ENCODE assay signal across 20 cellular contexts in genomic region chr12:81081726-81082125, GRCh38. TPM values are rescaled to one million over a fixed set of nuclear protein-coding genes. Genes with fewer than 3 reads are reported as not detected.
"Had no signal": no experiment of that assay in that cellular context is flagged by ENCODE, and none has a peak within 500 bp of the region (broad histone marks: within the 10 kb centered on the region; RNA-seq: fewer than 3 reads in every experiment).

No MANE protein-coding gene starts in this region.

- H3K4me1 ChIP-seq: colonic mucosa, foreskin keratinocyte had no signal

- H3K27me3 ChIP-seq: colonic mucosa, ovary, tibial nerve, upper lobe of left lung had no signal

- H3K9me3 ChIP-seq: colonic mucosa, esophagus muscularis mucosa, heart right ventricle, ovary, sigmoid colon, spleen, thoracic aorta, tibial nerve, upper lobe of left lung had no signal

- H3K36me3 ChIP-seq: colonic mucosa, esophagus muscularis mucosa, heart right ventricle, ovary, sigmoid colon, spleen, thoracic aorta, tibial nerve, upper lobe of left lung had no signal

- H3K4me3 ChIP-seq: colonic mucosa, esophagus muscularis mucosa, lung, ovary, sigmoid colon, spleen, thoracic aorta, tibial nerve had no signal

- DNase-seq: colonic mucosa; effector CD8-positive, alpha-beta T cell; foreskin keratinocyte; glutamatergic neuron; heart right ventricle; hippocampal formation; immature natural killer cell; natural killer cell; occipital lobe; ovary; sigmoid colon; spleen; stimulated activated CD4-positive, alpha-beta T cell treated with anti-CD3 and anti-CD28 coated beads, Interleukin-4, amount 100 ng/mL, for 4 hours; stimulated activated naive CD8-positive, alpha-beta T cell treated with anti-CD3 and anti-CD28 coated beads, Interleukin-15, Interleukin-2, amounts not matched to agents 100 U/mL and 50 U/mL, for 24 hours; upper lobe of left lung had no signal

- H3K27ac ChIP-seq: colonic mucosa, esophagus muscularis mucosa, foreskin keratinocyte, ovary, sigmoid colon, spleen, upper lobe of left lung had no signal

- ATAC-seq: foreskin keratinocyte; heart right ventricle; natural killer cell; stimulated activated memory B cell treated with anti-CD40 and anti-IgM and Interleukin-4, amounts not matched to agents 10 μg/mL and 1 μg/mL and 100 μg/mL, for 72 hours; stimulated activated naive CD8-positive, alpha-beta T cell treated with anti-CD3 and anti-CD28 coated beads, Interleukin-15, Interleukin-2, amounts not matched to agents 100 U/mL and 50 U/mL, for 24 hours had no signal

RNA-seq across cellular contexts. Expression of gene ACSS3, which starts 3.8 kb away (rescaled TPM):
- polyA plus RNA-seq: immature natural killer cell had no signal
